ENCODE assay signal across 32 cellular contexts in the genomic region with DNA sequence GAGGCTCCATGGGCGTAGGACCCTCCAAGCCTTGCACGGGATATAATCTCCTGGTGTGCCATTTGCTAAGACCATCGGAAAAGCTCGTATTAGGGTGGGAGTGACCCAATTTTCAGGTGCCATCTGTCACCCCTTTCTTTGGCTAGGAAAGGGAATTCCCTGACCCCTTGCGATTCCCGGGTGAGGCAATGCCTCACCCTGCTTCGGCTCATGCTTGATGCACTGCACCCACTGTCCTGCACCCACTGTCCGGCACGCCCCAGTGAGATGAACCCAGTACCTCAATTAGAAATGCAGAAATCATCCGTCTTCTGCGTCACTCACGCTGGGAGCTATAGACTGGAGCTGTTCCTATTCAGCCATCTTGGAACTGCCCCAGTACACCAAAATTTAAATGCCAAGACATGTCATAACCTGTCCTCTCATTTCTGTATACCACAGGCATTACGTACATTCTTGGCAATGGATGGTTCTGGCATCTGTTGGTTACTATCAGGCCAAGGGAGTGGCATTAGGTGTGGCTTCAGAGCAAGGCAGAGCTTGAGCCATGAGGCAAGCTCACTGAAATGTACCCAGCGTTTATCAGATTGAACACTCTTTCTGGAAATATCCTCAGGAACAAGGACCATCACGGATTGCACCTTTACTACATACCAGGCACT.
"Had no signal": no experiment of that assay in that cellular context is flagged by ENCODE, and none has a peak within 500 bp of the region (broad histone marks: within the 10 kb centered on the region; RNA-seq: fewer than 3 reads in every experiment).

No MANE protein-coding gene starts in this region.

- H3K4me3 ChIP-seq: neural progenitor cell, psoas muscle, sigmoid colon, smooth muscle cell, tibial artery, upper lobe of right lung had no signal

- ATAC-seq: natural killer cell; stimulated activated memory B cell treated with anti-CD40 and anti-IgM and Interleukin-4, amounts not matched to agents 10 μg/mL and 1 μg/mL and 100 μg/mL, for 72 hours; stimulated activated naive CD8-positive, alpha-beta T cell treated with anti-CD3 and anti-CD28 coated beads, Interleukin-15, amount 100 ng/mL, for 72 hours; upper lobe of right lung had no signal

- H3K27me3 ChIP-seq: neural progenitor cell, sigmoid colon, tibial artery, upper lobe of right lung had no signal

- H3K27ac Mint-ChIP-seq: activated naive CD4-positive, alpha-beta T cell treated with anti-CD3 and anti-CD28 coated beads for 36 hours; activated naive CD8-positive, alpha-beta T cell treated with anti-CD3 and anti-CD28 coated beads, Interleukin-2, amount 10 ng/mL, durations not matched to agents 7 days and 5 days; activated T-helper 1 cell treated with anti-CD3 and anti-CD28 coated beads, Interleukin-12 subunit alpha, Interleukin-12 subunit beta, Interleukin-2, Interleukin-4 antibody, amounts not matched to agents 30 ng/mL and 10 ng/mL and 1 ng/mL, durations not matched to agents 14 hours and 24 hours and 36 hours; immature natural killer cell; memory B cell; natural killer cell; neural progenitor cell; stimulated activated memory B cell treated with anti-CD40 and anti-IgM and Interleukin-4, amounts not matched to agents 10 μg/mL and 1 μg/mL and 100 μg/mL, for 72 hours; stimulated activated naive CD8-positive, alpha-beta T cell treated with anti-CD3 and anti-CD28 coated beads, Interleukin-15, amount 100 ng/mL, for 72 hours; T-helper 1 cell treated with Interleukin-12 subunit alpha and Interleukin-12 subunit beta and Interleukin-4 antibody, amounts not matched to agents 30 μg/mL and 1 μg/mL, for 36 hours had no signal

- H3K4me1 Mint-ChIP-seq: activated naive CD8-positive, alpha-beta T cell treated with anti-CD3 and anti-CD28 coated beads, Interleukin-2, amount 10 ng/mL, durations not matched to agents 7 days and 5 days; immature natural killer cell; memory B cell; natural killer cell; neural progenitor cell; stimulated activated memory B cell treated with anti-CD40 and anti-IgM and Interleukin-4, amounts not matched to agents 10 μg/mL and 1 μg/mL and 100 μg/mL, for 72 hours; stimulated activated naive CD8-positive, alpha-beta T cell treated with anti-CD3 and anti-CD28 coated beads, Interleukin-15, amount 100 ng/mL, for 72 hours had no signal

- DNase-seq: activated CD4-positive, alpha-beta T cell treated with anti-CD3 and anti-CD28 coated beads for 4 hours; activated CD4-positive, alpha-beta T cell treated with anti-CD3 and anti-CD28 coated beads, Interleukin-2, amount 50 U/mL, for 48 hours; activated CD8-positive, alpha-beta memory T cell treated with anti-CD3 and anti-CD28 coated beads for 24 hours; activated effector memory CD4-positive, alpha-beta T cell treated with anti-CD3 and anti-CD28 coated beads, Interleukin-2, amount 50 U/mL, for 16 hours; activated naive CD4-positive, alpha-beta T cell treated with anti-CD3 and anti-CD28 coated beads for 36 hours; activated naive CD8-positive, alpha-beta T cell treated with anti-CD3 and anti-CD28 coated beads, Interleukin-2, amount 10 ng/mL, durations not matched to agents 7 days and 5 days; activated T-cell treated with anti-CD3 and anti-CD28 coated beads, Interleukin-2, amount 50 U/mL, for 1 hour; dermis blood vessel endothelial cell; effector CD8-positive, alpha-beta T cell; erythroblast; head of caudate nucleus; hypothalamus; immature natural killer cell; natural killer cell; occipital lobe; psoas muscle; sigmoid colon; stimulated activated CD4-positive, alpha-beta T cell treated with anti-CD3 and anti-CD28 coated beads, Interleukin-1b, Interleukin-23, amount 100 ng/mL, for 48 hours; stimulated activated CD4-positive, alpha-beta T cell treated with anti-CD3 and anti-CD28 coated beads, Interleukin-4, amount 100 ng/mL, for 4 hours; stimulated activated CD8-positive, alpha-beta memory T cell treated with anti-CD3 and anti-CD28 coated beads, Interleukin-4, amount 100 ng/mL, for 48 hours; stimulated activated naive CD8-positive, alpha-beta T cell treated with anti-CD3 and anti-CD28 coated beads, Interleukin-15, amount 100 ng/mL, for 72 hours; T-helper 9 cell; tibial artery; upper lobe of right lung had no signal

- H3K4me3 Mint-ChIP-seq: activated naive CD4-positive, alpha-beta T cell treated with anti-CD3 and anti-CD28 coated beads for 36 hours; activated naive CD8-positive, alpha-beta T cell treated with anti-CD3 and anti-CD28 coated beads, Interleukin-2, amount 10 ng/mL, durations not matched to agents 7 days and 5 days; activated T-helper 1 cell treated with anti-CD3 and anti-CD28 coated beads, Interleukin-12 subunit alpha, Interleukin-12 subunit beta, Interleukin-2, Interleukin-4 antibody, amounts not matched to agents 30 ng/mL and 10 ng/mL and 1 ng/mL, durations not matched to agents 14 hours and 24 hours and 36 hours; immature natural killer cell; memory B cell; natural killer cell; neural progenitor cell; stimulated activated memory B cell treated with anti-CD40 and anti-IgM and Interleukin-4, amounts not matched to agents 10 μg/mL and 1 μg/mL and 100 μg/mL, for 72 hours; stimulated activated naive CD8-positive, alpha-beta T cell treated with anti-CD3 and anti-CD28 coated beads, Interleukin-15, amount 100 ng/mL, for 72 hours; T-helper 1 cell treated with Interleukin-12 subunit alpha and Interleukin-12 subunit beta and Interleukin-4 antibody, amounts not matched to agents 30 μg/mL and 1 μg/mL, for 36 hours had no signal

- H3K36me3 Mint-ChIP-seq: activated naive CD8-positive, alpha-beta T cell treated with anti-CD3 and anti-CD28 coated beads, Interleukin-2, amount 10 ng/mL, durations not matched to agents 7 days and 5 days; natural killer cell; neural progenitor cell had no signal

- H3K36me3 ChIP-seq: neural progenitor cell, sigmoid colon, tibial artery, upper lobe of right lung had no signal

- H3K27ac ChIP-seq: neural progenitor cell, parathyroid adenoma, psoas muscle, sigmoid colon, tibial artery, upper lobe of right lung, VCaP had no signal

- H3K4me1 ChIP-seq: neural progenitor cell, parathyroid adenoma, psoas muscle, sigmoid colon, tibial artery, upper lobe of right lung had no signal
